In the genomic region with DNA sequence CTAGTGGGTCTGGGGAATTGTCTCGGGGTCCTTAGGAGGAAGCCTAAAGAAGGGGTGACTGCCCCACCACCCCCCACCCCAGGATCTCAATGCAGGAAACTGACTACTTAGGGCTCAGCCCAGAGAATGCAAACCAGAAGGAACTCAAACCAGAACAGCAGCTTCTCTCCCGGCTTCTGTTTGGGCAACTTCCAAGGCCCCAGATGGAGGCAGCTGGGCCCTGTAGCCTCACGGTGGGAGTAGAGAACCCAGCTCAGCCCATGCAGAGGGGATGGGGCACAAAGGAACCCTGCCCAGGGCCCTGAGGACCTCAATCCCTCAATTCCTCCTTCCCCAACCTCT, we compare ENCODE assay signal across 2 cellular contexts.
TF ChIP-seq lines count a peak whose summit lies in the region.

No MANE protein-coding gene starts in this region.

TF ChIP-seq in liver, 16 proteins besides CTCF, POLR2A, EP300 and RAD21:
- TF ChIP-seq, protein P1, sequence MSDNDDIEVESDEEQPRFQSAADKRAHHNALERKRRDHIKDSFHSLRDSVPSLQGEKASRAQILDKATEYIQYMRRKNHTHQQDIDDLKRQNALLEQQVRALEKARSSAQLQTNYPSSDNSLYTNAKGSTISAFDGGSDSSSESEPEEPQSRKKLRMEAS (IDR thresholded peaks at IDR 0.05), result no peak
- TF ChIP-seq JUND (IDR thresholded peaks at IDR 0.05) (no peak), EGR1 (IDR thresholded peaks at IDR 0.05; ENCODE audit: low read depth in 2 of 2) (no peak), FOXA2 (IDR thresholded peaks at IDR 0.05) (no peak), FOXA1 (IDR thresholded peaks at IDR 0.05) (no peak), NR2F2 (IDR thresholded peaks at IDR 0.05) (no peak), TAF1 (conservative IDR thresholded peaks at IDR 0.05) (no peak), HNF4A (conservative IDR thresholded peaks at IDR 0.05) (no peak), GABPA (IDR thresholded peaks at IDR 0.05 in 1 of 2, conservative IDR thresholded peaks at IDR 0.05 in 1 of 2) (no peak), YY1 (IDR thresholded peaks at IDR 0.05) (no peak), SP1 (IDR thresholded peaks at IDR 0.05) (no peak), HNF4G (IDR thresholded peaks at IDR 0.05) (no peak), RXRA (IDR thresholded peaks at IDR 0.05) (no peak)
- TF ChIP-seq, protein P2, sequence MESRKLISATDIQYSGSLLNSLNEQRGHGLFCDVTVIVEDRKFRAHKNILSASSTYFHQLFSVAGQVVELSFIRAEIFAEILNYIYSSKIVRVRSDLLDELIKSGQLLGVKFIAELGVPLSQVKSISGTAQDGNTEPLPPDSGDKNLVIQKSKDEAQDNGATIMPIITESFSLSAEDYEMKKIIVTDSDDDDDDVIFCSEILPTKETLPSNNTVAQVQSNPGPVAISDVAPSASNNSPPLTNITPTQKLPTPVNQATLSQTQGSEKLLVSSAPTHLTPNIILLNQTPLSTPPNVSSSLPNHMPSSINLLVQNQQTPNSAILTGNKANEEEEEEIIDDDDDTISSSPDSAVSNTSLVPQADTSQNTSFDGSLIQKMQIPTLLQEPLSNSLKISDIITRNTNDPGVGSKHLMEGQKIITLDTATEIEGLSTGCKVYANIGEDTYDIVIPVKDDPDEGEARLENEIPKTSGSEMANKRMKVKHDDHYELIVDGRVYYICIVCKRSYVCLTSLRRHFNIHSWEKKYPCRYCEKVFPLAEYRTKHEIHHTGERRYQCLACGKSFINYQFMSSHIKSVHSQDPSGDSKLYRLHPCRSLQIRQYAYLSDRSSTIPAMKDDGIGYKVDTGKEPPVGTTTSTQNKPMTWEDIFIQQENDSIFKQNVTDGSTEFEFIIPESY (IDR thresholded peaks at IDR 0.05), result no peak
- TF ChIP-seq, protein P3, sequence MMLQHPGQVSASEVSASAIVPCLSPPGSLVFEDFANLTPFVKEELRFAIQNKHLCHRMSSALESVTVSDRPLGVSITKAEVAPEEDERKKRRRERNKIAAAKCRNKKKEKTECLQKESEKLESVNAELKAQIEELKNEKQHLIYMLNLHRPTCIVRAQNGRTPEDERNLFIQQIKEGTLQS (IDR thresholded peaks at IDR 0.05), result no peak
- TF ChIP-seq, protein P4, sequence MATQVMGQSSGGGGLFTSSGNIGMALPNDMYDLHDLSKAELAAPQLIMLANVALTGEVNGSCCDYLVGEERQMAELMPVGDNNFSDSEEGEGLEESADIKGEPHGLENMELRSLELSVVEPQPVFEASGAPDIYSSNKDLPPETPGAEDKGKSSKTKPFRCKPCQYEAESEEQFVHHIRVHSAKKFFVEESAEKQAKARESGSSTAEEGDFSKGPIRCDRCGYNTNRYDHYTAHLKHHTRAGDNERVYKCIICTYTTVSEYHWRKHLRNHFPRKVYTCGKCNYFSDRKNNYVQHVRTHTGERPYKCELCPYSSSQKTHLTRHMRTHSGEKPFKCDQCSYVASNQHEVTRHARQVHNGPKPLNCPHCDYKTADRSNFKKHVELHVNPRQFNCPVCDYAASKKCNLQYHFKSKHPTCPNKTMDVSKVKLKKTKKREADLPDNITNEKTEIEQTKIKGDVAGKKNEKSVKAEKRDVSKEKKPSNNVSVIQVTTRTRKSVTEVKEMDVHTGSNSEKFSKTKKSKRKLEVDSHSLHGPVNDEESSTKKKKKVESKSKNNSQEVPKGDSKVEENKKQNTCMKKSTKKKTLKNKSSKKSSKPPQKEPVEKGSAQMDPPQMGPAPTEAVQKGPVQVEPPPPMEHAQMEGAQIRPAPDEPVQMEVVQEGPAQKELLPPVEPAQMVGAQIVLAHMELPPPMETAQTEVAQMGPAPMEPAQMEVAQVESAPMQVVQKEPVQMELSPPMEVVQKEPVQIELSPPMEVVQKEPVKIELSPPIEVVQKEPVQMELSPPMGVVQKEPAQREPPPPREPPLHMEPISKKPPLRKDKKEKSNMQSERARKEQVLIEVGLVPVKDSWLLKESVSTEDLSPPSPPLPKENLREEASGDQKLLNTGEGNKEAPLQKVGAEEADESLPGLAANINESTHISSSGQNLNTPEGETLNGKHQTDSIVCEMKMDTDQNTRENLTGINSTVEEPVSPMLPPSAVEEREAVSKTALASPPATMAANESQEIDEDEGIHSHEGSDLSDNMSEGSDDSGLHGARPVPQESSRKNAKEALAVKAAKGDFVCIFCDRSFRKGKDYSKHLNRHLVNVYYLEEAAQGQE (IDR thresholded peaks at IDR 0.05), result no peak

TF ChIP-seq in HepG2, 621 proteins besides CTCF, POLR2A, EP300 and RAD21:
- TF ChIP-seq, protein P5, sequence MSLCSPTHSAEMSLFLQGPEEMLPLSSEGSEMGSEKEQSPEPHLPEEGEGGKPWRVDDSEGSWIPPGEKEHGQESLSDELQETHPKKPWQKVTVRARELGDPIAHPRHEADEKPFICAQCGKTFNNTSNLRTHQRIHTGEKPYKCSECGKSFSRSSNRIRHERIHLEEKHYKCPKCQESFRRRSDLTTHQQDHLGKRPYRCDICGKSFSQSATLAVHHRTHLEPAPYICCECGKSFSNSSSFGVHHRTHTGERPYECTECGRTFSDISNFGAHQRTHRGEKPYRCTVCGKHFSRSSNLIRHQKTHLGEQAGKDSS (CRISPR knock-in tag; IDR thresholded peaks at IDR 0.05; ENCODE audit: borderline replicate concordance, low read depth), result no peak
- TF ChIP-seq EZH2 (conservative IDR thresholded peaks at IDR 0.05; ENCODE audit: low read depth, low read length), result no peak
- TF ChIP-seq, protein P6, sequence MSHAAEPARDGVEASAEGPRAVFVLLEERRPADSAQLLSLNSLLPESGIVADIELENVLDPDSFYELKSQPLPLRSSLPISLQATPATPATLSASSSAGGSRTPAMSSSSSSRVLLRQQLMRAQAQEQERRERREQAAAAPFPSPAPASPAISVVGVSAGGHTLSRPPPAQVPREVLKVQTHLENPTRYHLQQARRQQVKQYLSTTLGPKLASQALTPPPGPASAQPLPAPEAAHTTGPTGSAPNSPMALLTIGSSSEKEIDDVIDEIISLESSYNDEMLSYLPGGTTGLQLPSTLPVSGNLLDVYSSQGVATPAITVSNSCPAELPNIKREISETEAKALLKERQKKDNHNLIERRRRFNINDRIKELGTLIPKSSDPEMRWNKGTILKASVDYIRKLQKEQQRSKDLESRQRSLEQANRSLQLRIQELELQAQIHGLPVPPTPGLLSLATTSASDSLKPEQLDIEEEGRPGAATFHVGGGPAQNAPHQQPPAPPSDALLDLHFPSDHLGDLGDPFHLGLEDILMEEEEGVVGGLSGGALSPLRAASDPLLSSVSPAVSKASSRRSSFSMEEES (CRISPR knock-in tag; IDR thresholded peaks at IDR 0.05), result no peak
- no peak for TF ChIP-seq ZNF224 (CRISPR knock-in tag; IDR thresholded peaks at IDR 0.05)
- no peak for TF ChIP-seq FOXP1 (IDR thresholded peaks at IDR 0.05)
- no peak for TF ChIP-seq FOXP1 (CRISPR knock-in tag; IDR thresholded peaks at IDR 0.05)
- TF ChIP-seq, protein P7, sequence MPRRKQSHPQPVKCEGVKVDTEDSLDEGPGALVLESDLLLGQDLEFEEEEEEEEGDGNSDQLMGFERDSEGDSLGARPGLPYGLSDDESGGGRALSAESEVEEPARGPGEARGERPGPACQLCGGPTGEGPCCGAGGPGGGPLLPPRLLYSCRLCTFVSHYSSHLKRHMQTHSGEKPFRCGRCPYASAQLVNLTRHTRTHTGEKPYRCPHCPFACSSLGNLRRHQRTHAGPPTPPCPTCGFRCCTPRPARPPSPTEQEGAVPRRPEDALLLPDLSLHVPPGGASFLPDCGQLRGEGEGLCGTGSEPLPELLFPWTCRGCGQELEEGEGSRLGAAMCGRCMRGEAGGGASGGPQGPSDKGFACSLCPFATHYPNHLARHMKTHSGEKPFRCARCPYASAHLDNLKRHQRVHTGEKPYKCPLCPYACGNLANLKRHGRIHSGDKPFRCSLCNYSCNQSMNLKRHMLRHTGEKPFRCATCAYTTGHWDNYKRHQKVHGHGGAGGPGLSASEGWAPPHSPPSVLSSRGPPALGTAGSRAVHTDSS (CRISPR knock-in tag; conservative IDR thresholded peaks at IDR 0.05), result no peak
- TF ChIP-seq ZSCAN12 (CRISPR knock-in tag; IDR thresholded peaks at IDR 0.05), result no peak
- TF ChIP-seq ESRRA (CRISPR knock-in tag; IDR thresholded peaks at IDR 0.05; ENCODE audit: low read depth), result no peak
- TF ChIP-seq HDAC6 (IDR thresholded peaks at IDR 0.05; ENCODE audit: low read depth, low read length), result no peak
- TF ChIP-seq CBX2 (IDR thresholded peaks at IDR 0.05; ENCODE audit: low read depth, low read length), result no peak
- TF ChIP-seq CBX2 (CRISPR knock-in tag; IDR thresholded peaks at IDR 0.05; ENCODE audit: low read depth), result no peak
- TF ChIP-seq NFE2L2 (IDR thresholded peaks at IDR 0.05; ENCODE audit: low read length), result no peak
- no peak for TF ChIP-seq ZNF329 (CRISPR knock-in tag; IDR thresholded peaks at IDR 0.05; ENCODE audit: low read depth)
- TF ChIP-seq, protein P8, sequence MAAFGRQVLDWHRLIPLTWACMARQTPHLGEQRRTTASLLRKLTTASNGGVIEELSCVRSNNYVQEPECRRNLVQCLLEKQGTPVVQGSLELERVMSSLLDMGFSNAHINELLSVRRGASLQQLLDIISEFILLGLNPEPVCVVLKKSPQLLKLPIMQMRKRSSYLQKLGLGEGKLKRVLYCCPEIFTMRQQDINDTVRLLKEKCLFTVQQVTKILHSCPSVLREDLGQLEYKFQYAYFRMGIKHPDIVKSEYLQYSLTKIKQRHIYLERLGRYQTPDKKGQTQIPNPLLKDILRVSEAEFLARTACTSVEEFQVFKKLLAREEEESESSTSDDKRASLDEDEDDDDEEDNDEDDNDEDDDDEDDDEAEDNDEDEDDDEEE (CRISPR knock-in tag; IDR thresholded peaks at IDR 0.05), result no peak
- TF ChIP-seq, protein P9, sequence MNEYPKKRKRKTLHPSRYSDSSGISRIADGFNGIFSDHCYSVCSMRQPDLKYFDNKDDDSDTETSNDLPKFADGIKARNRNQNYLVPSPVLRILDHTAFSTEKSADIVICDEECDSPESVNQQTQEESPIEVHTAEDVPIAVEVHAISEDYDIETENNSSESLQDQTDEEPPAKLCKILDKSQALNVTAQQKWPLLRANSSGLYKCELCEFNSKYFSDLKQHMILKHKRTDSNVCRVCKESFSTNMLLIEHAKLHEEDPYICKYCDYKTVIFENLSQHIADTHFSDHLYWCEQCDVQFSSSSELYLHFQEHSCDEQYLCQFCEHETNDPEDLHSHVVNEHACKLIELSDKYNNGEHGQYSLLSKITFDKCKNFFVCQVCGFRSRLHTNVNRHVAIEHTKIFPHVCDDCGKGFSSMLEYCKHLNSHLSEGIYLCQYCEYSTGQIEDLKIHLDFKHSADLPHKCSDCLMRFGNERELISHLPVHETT (CRISPR knock-in tag; conservative IDR thresholded peaks at IDR 0.05), result no peak
TF ChIP-seq in HepG2: peak in this region for 0.
